ENCODE assay signal across 10 cellular contexts in genomic region chr9:70466976-70467551, GRCh38.
DNase-seq lines count a peak whose midpoint lies in the region; ATAC-seq and TF ChIP-seq lines count a peak whose summit lies in the region.
"Had no signal": no experiment of that assay in that cellular context is flagged by ENCODE, and none has a peak within 500 bp of the region (broad histone marks: within the 10 kb centered on the region; RNA-seq: fewer than 3 reads in every experiment).

No MANE protein-coding gene starts in this region.

- H2AFZ ChIP-seq in parathyroid adenoma: peak overlapping the region; percentile 53

- H3K9me3 ChIP-seq in parathyroid adenoma (ENCODE audit: control insufficient read depth, low read length): no peaks in the 10 kb centered on the region
- H3K9me3 ChIP-seq: colonic mucosa had no signal

- no peaks in the 10 kb centered on the region for H3K36me3 ChIP-seq in brain microvascular endothelial cell (replicated peaks)
- H3K36me3 ChIP-seq in parathyroid adenoma (ENCODE audit: control insufficient read depth, insufficient read depth, low read length): no peaks in the 10 kb centered on the region
- H3K36me3 ChIP-seq: colonic mucosa had no signal

- no peak for ATAC-seq in GM21447 (IDR thresholded peaks at IDR 0.05; ENCODE audit: unreplicated experiment)

- no peak overlapping the region for H3K4me3 ChIP-seq in brain microvascular endothelial cell (ENCODE audit: low read depth, low read length)
- H3K4me3 ChIP-seq in parathyroid adenoma (ENCODE audit: low read depth, low read length): no peak overlapping the region
- H3K4me3 ChIP-seq: colonic mucosa had no signal

- H3K27me3 ChIP-seq in brain microvascular endothelial cell (replicated peaks) (no peaks in the 10 kb centered on the region), parathyroid adenoma (ENCODE audit: control insufficient read depth, insufficient read depth, low read length) (no peaks in the 10 kb centered on the region)
- H3K27me3 ChIP-seq: colonic mucosa had no signal

- peaks cover 18% of the 10 kb centered on the region for H3K4me1 ChIP-seq in parathyroid adenoma

- in situ Hi-C loops in brain microvascular endothelial cell (cut with HindIII; ENCODE audit: low pct_ligation_motif_present, low sequenced_read_pairs): no loop called here

- H3K79me2 ChIP-seq in parathyroid adenoma: no peaks in the 10 kb centered on the region

- no peak overlapping the region for H3K9ac ChIP-seq in parathyroid adenoma

- peak overlapping the region; percentile 40 for H3K27ac ChIP-seq in brain microvascular endothelial cell
- no peak overlapping the region for H3K27ac ChIP-seq in parathyroid adenoma
- H3K27ac ChIP-seq: colonic mucosa had no signal

- peak; percentile 30 for TF ChIP-seq CTCF in brain microvascular endothelial cell (IDR thresholded peaks at IDR 0.05; ENCODE audit: low read depth, low read length, missing control alignments)
- TF ChIP-seq CTCF in parathyroid adenoma (IDR thresholded peaks at IDR 0.05): no peak

- no peak overlapping the region for H3K4me2 ChIP-seq in parathyroid adenoma (ENCODE audit: low read length)

- peak; percentile 16 for DNase-seq in stimulated activated naive CD4-positive, alpha-beta T cell treated with Interleukin-2 at 50 U/mL for 16 hours (lab: John Stamatoyannopoulos, UW)
- DNase-seq in stimulated activated naive CD4-positive, alpha-beta T cell (lab: John Stamatoyannopoulos, UW): no peak
- DNase-seq in brain microvascular endothelial cell: peak; percentile 82
- DNase-seq in SW480 (ENCODE audit: low spot score): no peak
- DNase-seq in 8988T: no peak
- DNase-seq in SKM-1 (lab: John Stamatoyannopoulos, UW; ENCODE audit: unreplicated experiment): no peak
- DNase-seq: colonic mucosa, T1000 had no signal

Comparison
In these comparisons a context has a peak if more than half of its experiments do, and no peak if none do; other contexts are left out.
1. DNase-seq: peak in stimulated activated naive CD4-positive, alpha-beta T cell treated with Interleukin-2 at 50 U/mL for 16 hours (single experiment) and brain microvascular endothelial cell (single experiment); none in stimulated activated naive CD4-positive, alpha-beta T cell (0 of 6), SW480 (single experiment), 8988T (single experiment) and SKM-1 (single experiment).